21 cellular contexts compared by ENCODE assay signal in the genomic region with DNA sequence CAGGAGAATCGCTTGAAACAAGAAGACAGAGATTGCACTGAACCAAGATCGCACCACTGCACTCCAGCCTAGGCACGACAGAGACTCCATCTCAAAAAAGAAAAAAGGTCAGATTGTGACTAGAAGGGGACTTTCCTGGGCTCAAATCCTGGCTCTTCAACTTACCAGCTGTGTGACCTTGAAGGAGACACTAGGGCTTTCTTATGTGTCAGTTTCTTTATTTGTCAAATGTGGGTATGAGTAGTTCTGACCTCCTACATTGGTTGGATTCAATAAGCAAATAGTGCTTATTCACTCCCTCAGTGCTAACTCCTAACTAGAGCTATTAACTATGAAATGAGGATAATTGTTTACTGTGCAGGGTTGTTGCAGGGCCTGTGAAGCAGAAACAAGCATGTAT. TPM values are rescaled to one million over a fixed set of nuclear protein-coding genes. Genes with fewer than 3 reads are reported as not detected.
A peak's percentile ranks its signal among the peaks of the same experiment; 100 is the strongest.
DNase-seq lines count a peak whose midpoint lies in the region; TF ChIP-seq lines count a peak whose summit lies in the region.
"Had no signal": no experiment of that assay in that cellular context is flagged by ENCODE, and none has a peak within 500 bp of the region (broad histone marks: within the 10 kb centered on the region; RNA-seq: fewer than 3 reads in every experiment).

No MANE protein-coding gene starts in this region.

- TF ChIP-seq CTCF in MCF 10A (IDR thresholded peaks at IDR 0.05; ENCODE audit: unreplicated experiment) (no peak), breast epithelium (IDR thresholded peaks at IDR 0.05) (no peak), WERI-Rb-1 (IDR thresholded peaks at IDR 0.05; ENCODE audit: low read depth, low read length) (no peak), type B pancreatic cell (conservative IDR thresholded peaks at IDR 0.05) (no peak), OCI-LY7 (conservative IDR thresholded peaks at IDR 0.05; ENCODE audit: low read length) (no peak)

- POLR2A ChIA-PET in MCF 10A (lab: Yijun Ruan, JAX) (interaction anchor here (0.6 kb wide), 1 partner anchor 150 kb away, joined by 3 read pairs; no protein-coding TSS in a partner anchor), OCI-LY7 (lab: Charles Lee) (interaction anchor here (0.6 to 1.1 kb wide), 2 partner anchors 15 to 98 kb away, joined by 3 read pairs; no protein-coding TSS in a partner anchor)

- H3K9me3 Mint-ChIP-seq in MCF 10A (ENCODE audit: unreplicated experiment) (no peaks in the 10 kb centered on the region), type B pancreatic cell (no peaks in the 10 kb centered on the region)
- H3K9me3 Mint-ChIP-seq: CD4-positive, alpha-beta memory T cell had no signal

- H3K4me3 Mint-ChIP-seq in MCF 10A (ENCODE audit: unreplicated experiment) = no peak overlapping the region
- H3K4me3 Mint-ChIP-seq in type B pancreatic cell = peak overlapping the region; percentile 5
- H3K4me3 Mint-ChIP-seq: activated naive CD8-positive, alpha-beta T cell; CD4-positive, alpha-beta memory T cell had no signal

- H3K4me1 ChIP-seq in breast epithelium = no peaks in the 10 kb centered on the region
- peaks cover 15 to 26% of the 10 kb centered on the region in 2 donors for H3K4me1 ChIP-seq in mucosa of rectum (ENCODE audit: control insufficient read depth in 2 of 2, insufficient read depth in 2 of 2, low read length in 2 of 2)
- peaks cover 12% of the 10 kb centered on the region for H3K4me1 ChIP-seq in OCI-LY7 (ENCODE audit: insufficient read depth, low read length, poor library complexity, severe bottlenecking)
- H3K4me1 ChIP-seq: parathyroid adenoma had no signal

- H3K27ac Mint-ChIP-seq in MCF 10A (ENCODE audit: low read depth, unreplicated experiment) = peak overlapping the region; percentile 87
- peak overlapping the region; percentile 46 for H3K27ac Mint-ChIP-seq in type B pancreatic cell
- H3K27ac Mint-ChIP-seq: activated naive CD8-positive, alpha-beta T cell; CD4-positive, alpha-beta memory T cell had no signal

- no peaks in the 10 kb centered on the region for H3K9me3 ChIP-seq in breast epithelium
- H3K9me3 ChIP-seq in WERI-Rb-1 (ENCODE audit: severe bottlenecking) = no peaks in the 10 kb centered on the region
- H3K9me3 ChIP-seq in mucosa of rectum (ENCODE audit: control insufficient read depth in 2 of 2, low read length in 2 of 2) = no peaks in the 10 kb centered on the region
- no peaks in the 10 kb centered on the region for H3K9me3 ChIP-seq in OCI-LY7 (ENCODE audit: low read length)
- H3K9me3 ChIP-seq: colonic mucosa had no signal

- CTCF ChIA-PET in MCF 10A (lab: Yijun Ruan, JAX) = interaction anchor here (0.6 to 1.4 kb wide), 3 partner anchors 16 to 238 kb away, joined by 3 to 5 read pairs (median 5); no protein-coding TSS in a partner anchor
- CTCF ChIA-PET in OCI-LY7 (lab: Charles Lee; ENCODE audit: unreplicated experiment) = no interaction called here

- no peak overlapping the region for H3K4me2 ChIP-seq in OCI-LY7 (ENCODE audit: low read length)

- H3K9me2 ChIP-seq in OCI-LY7 (ENCODE audit: insufficient read depth, low read length) = no peaks in the 10 kb centered on the region

- BruUV-seq in MCF 10A (replicated peaks; lab: Mats Ljungman, UMichigan) = no TSS peak
- BruUV-seq in OCI-LY7 (replicated peaks; lab: Mats Ljungman, UMichigan) = no TSS peak

- no peak overlapping the region for H2AFZ ChIP-seq in OCI-LY7 (ENCODE audit: low read length)
- H2AFZ ChIP-seq: parathyroid adenoma had no signal

- no peaks in the 10 kb centered on the region for H4K20me1 ChIP-seq in OCI-LY7 (ENCODE audit: insufficient read depth, low read length)

- intact Hi-C loops in MCF 10A (cut with micrococcal nuclease) (no loop called here), breast epithelium (cut with DNase I; ENCODE audit: low total_unique reads) (no loop called here), OCI-LY7 (cut with micrococcal nuclease; ENCODE audit: unreplicated experiment) (no loop called here)

- DNase-seq in MCF 10A (ENCODE audit: unreplicated experiment) (no peak), breast epithelium (ENCODE audit: low spot score in 2 of 2) (no peak), WERI-Rb-1 (no peak), type B pancreatic cell (ENCODE audit: extremely low spot score, unreplicated experiment) (no peak), OCI-LY7 (ENCODE audit: low spot score) (no peak), DMS 273 (lab: John Stamatoyannopoulos, UW; ENCODE audit: unreplicated experiment) (no peak), middle frontal gyrus (ENCODE audit: extremely low spot score, low spot score) (no peak)
- DNase-seq: activated CD4-positive, alpha-beta T cell treated with anti-CD3 and anti-CD28 coated beads for 48 hours; brain microvascular endothelial cell; CD4-positive, alpha-beta memory T cell; kidney; NCI-H187; NCI-H345; stimulated activated CD4-positive, alpha-beta T cell treated with anti-CD3 and anti-CD28 coated beads, Interleukin-2, amount 100 ng/mL, for 48 hours; T1000 had no signal

- H3K4me1 Mint-ChIP-seq in MCF 10A (ENCODE audit: insufficient read depth, unreplicated experiment) = peaks cover 49% of the 10 kb centered on the region
- peaks cover 20% of the 10 kb centered on the region for H3K4me1 Mint-ChIP-seq in type B pancreatic cell (ENCODE audit: unreplicated experiment)

- H3K9ac ChIP-seq in mucosa of rectum (ENCODE audit: low read depth in 1 of 2, low read length in 2 of 2) = no peak overlapping the region
- H3K9ac ChIP-seq: parathyroid adenoma had no signal

- H3K27me3 Mint-ChIP-seq in MCF 10A (ENCODE audit: insufficient read depth, unreplicated experiment) (no peaks in the 10 kb centered on the region), type B pancreatic cell (no peaks in the 10 kb centered on the region)

- peaks cover 15% of the 10 kb centered on the region for H3K36me3 Mint-ChIP-seq in MCF 10A (ENCODE audit: insufficient read depth, unreplicated experiment)
- no peaks in the 10 kb centered on the region for H3K36me3 Mint-ChIP-seq in type B pancreatic cell
- H3K36me3 Mint-ChIP-seq: activated naive CD8-positive, alpha-beta T cell; CD4-positive, alpha-beta memory T cell had no signal

- H3K27ac ChIP-seq in breast epithelium (no peak overlapping the region), WERI-Rb-1 (peak overlapping the region; percentile 99), mucosa of rectum (ENCODE audit: low read depth in 2 of 2, low read length in 2 of 2) (peak overlapping the region; percentile 69 to 83), OCI-LY7 (ENCODE audit: low read depth, low read length, poor library complexity, severe bottlenecking) (no peak overlapping the region)
- H3K27ac ChIP-seq: brain microvascular endothelial cell, colonic mucosa, parathyroid adenoma had no signal

- no peak for TF ChIP-seq POLR2A in breast epithelium (IDR thresholded peaks at IDR 0.05)

- H3K36me3 ChIP-seq in breast epithelium (no peaks in the 10 kb centered on the region), WERI-Rb-1 (no peaks in the 10 kb centered on the region), mucosa of rectum (ENCODE audit: control insufficient read depth in 2 of 2, insufficient read depth in 2 of 2, low read length in 2 of 2) (no peaks in the 10 kb centered on the region), OCI-LY7 (ENCODE audit: insufficient read depth, low read length) (no peaks in the 10 kb centered on the region)
- H3K36me3 ChIP-seq: brain microvascular endothelial cell, colonic mucosa had no signal

- H3K27me3 ChIP-seq in breast epithelium (no peaks in the 10 kb centered on the region), WERI-Rb-1 (ENCODE audit: insufficient read depth, low read depth, severe bottlenecking) (no peaks in the 10 kb centered on the region), mucosa of rectum (ENCODE audit: control insufficient read depth in 2 of 2, insufficient read depth in 2 of 2, low read length in 2 of 2) (no peaks in the 10 kb centered on the region)
- H3K27me3 ChIP-seq: brain microvascular endothelial cell, colonic mucosa had no signal

- no peaks in the 10 kb centered on the region for H3K79me2 ChIP-seq in OCI-LY7 (ENCODE audit: insufficient read depth, low read depth, low read length)
- H3K79me2 ChIP-seq: parathyroid adenoma had no signal

- no peak overlapping the region for H3K4me3 ChIP-seq in breast epithelium
- no peak overlapping the region for H3K4me3 ChIP-seq in WERI-Rb-1 (ENCODE audit: low read depth, low read length)
- H3K4me3 ChIP-seq in mucosa of rectum (ENCODE audit: low read length in 2 of 2) = no peak overlapping the region
- H3K4me3 ChIP-seq in OCI-LY7 (ENCODE audit: low read depth, low read length, poor library complexity, severe bottlenecking) = no peak overlapping the region
- H3K4me3 ChIP-seq: colonic mucosa, K562, lung had no signal

RNA-seq across cellular contexts. Expression of a gene that starts 22.4 kb away (rescaled TPM):
- 132 and 190 TPM in 2 replicates for total RNA-seq in MCF 10A (2022)
- 10 to 100 TPM; 27.2 to 30.5 (median 28.1) TPM for total RNA-seq in breast epithelium
- total RNA-seq in type B pancreatic cell (ENCODE audit: low replicate concordance) = 21.2 and 95.6 TPM in 2 replicates
- total RNA-seq in OCI-LY7 (2014; rRNA removed; shearing (Covaris generic)) = not detected in 2 replicates
- not detected in 2 replicates for total RNA-seq in OCI-LY7 (2022)
- total RNA-seq: K562 had no signal

RNA-seq across cellular contexts. Expression of a gene that starts 40.0 kb away (rescaled TPM):
- total RNA-seq in MCF 10A (2022) = 63.8 and 64.5 TPM in 2 replicates
- 10 to 100 TPM; 47.0 to 64.1 (median 61.9) TPM for total RNA-seq in breast epithelium
- total RNA-seq in type B pancreatic cell (ENCODE audit: low replicate concordance) = 97.5 and 169 TPM in 2 replicates
- total RNA-seq in OCI-LY7 (2014; rRNA removed; shearing (Covaris generic)) = 25.4 and 31.7 TPM in 2 replicates
- 62.5 and 66.2 TPM in 2 replicates for total RNA-seq in OCI-LY7 (2022)

RNA-seq across cellular contexts. Expression of a gene that starts 56.1 kb away (rescaled TPM):
- 0.44 and 0.59 TPM in 2 replicates for total RNA-seq in MCF 10A (2022)
- total RNA-seq in breast epithelium = 10 to 100 TPM in 2 of 3 donors, under 1 TPM in 1; 0.16 to 30.3 (median 10.2) TPM
- total RNA-seq in type B pancreatic cell (ENCODE audit: low replicate concordance) = 0.24 and 0.55 TPM in 2 replicates
- total RNA-seq in OCI-LY7 (2014; rRNA removed; shearing (Covaris generic)) = 0.21 and 0.25 TPM in 2 replicates
- total RNA-seq in OCI-LY7 (2022) = 0.72 and 0.87 TPM in 2 replicates
- total RNA-seq: CD4-positive, alpha-beta memory T cell had no signal

Comparison
In these comparisons a context has a peak if more than half of its experiments do, and no peak if none do; other contexts are left out.
1. H3K27ac ChIP-seq: peak in WERI-Rb-1 (single experiment) and mucosa of rectum (2 of 2); none in breast epithelium (0 of 2) and OCI-LY7 (single experiment).
2. RNA of a gene that starts 22.4 kb away (total RNA-seq): 132 to 190 TPM in MCF 10A, 27.2 to 30.5 TPM in breast epithelium and 21.2 to 95.6 TPM in type B pancreatic cell; not detected in OCI-LY7; every median in the first group is over 10 times any median in the second.